ENCODE assay signal across 9 cellular contexts in the genomic region with DNA sequence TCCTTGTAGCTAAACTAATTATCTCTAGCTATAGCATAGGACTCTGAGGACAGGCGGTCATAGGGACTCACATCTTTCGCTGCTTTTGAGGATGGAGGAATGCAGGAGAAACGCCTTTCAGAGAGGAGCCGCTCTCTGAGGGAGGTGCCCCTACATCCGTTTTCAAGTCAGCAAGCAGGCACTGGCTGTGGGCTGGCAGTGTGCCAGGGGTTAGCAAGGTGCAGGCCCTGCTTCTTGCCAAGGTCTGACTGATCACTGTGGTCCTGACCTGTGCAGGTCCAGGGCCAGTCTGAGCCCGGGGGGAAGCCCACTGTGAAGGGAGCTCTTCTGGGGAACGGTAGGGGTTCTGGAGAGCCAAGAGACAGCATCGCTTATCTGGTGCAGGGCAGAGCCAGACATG.
DNase-seq lines count a peak whose midpoint lies in the region; ATAC-seq and TF ChIP-seq lines count a peak whose summit lies in the region.
"Had no signal": no experiment of that assay in that cellular context is flagged by ENCODE, and none has a peak within 500 bp of the region (broad histone marks: within the 10 kb centered on the region; RNA-seq: fewer than 3 reads in every experiment).

No MANE protein-coding gene starts in this region.

- peaks cover 45% of the 10 kb centered on the region for H3K4me1 ChIP-seq in OCI-LY7 (ENCODE audit: insufficient read depth, low read length, poor library complexity, severe bottlenecking)

- H3K9me2 ChIP-seq in OCI-LY7 (ENCODE audit: insufficient read depth, low read length), result no peaks in the 10 kb centered on the region

- CTCF ChIA-PET in OCI-LY7 (lab: Charles Lee; ENCODE audit: unreplicated experiment), result interaction anchor here (1.3 kb wide), 1 partner anchor 11 kb away, joined by 4 read pairs; no protein-coding TSS in a partner anchor

- H3K79me2 ChIP-seq in OCI-LY7 (ENCODE audit: insufficient read depth, low read depth, low read length), result no peaks in the 10 kb centered on the region
- H3K79me2 ChIP-seq: parathyroid adenoma had no signal

- no peak for TF ChIP-seq CTCF in OCI-LY7 (conservative IDR thresholded peaks at IDR 0.05; ENCODE audit: low read length)

- H3K4me3 ChIP-seq in OCI-LY7 (ENCODE audit: low read depth, low read length, poor library complexity, severe bottlenecking), result no peak overlapping the region

- no peak overlapping the region for H3K4me2 ChIP-seq in OCI-LY7 (ENCODE audit: low read length)

- POLR2A ChIA-PET in OCI-LY7 (lab: Charles Lee), result interaction anchor here (0.5 to 1.1 kb wide), 4 partner anchors 8 to 83 kb away, joined by 3 to 4 read pairs (median 4); no protein-coding TSS in a partner anchor

- H3K9me3 ChIP-seq in OCI-LY7 (ENCODE audit: low read length), result no peaks in the 10 kb centered on the region

- no TSS peak for BruUV-seq in OCI-LY7 (replicated peaks; lab: Mats Ljungman, UMichigan)

- no peak overlapping the region for H3K27ac ChIP-seq in OCI-LY7 (ENCODE audit: low read depth, low read length, poor library complexity, severe bottlenecking)
- H3K27ac ChIP-seq: parathyroid adenoma had no signal

- intact Hi-C loops in OCI-LY7 (cut with micrococcal nuclease; ENCODE audit: unreplicated experiment), result no loop called here
- intact Hi-C loops in left ventricle myocardium superior (cut with micrococcal nuclease), result no loop called here

- peak; percentile 33 for ATAC-seq in left ventricle myocardium superior
- ATAC-seq in GM18870 (IDR thresholded peaks at IDR 0.05; ENCODE audit: unreplicated experiment), result no peak
- no peak for ATAC-seq in HG03097 (IDR thresholded peaks at IDR 0.05; ENCODE audit: low FRiP score, unreplicated experiment)

- no peaks in the 10 kb centered on the region for H3K36me3 ChIP-seq in OCI-LY7 (ENCODE audit: insufficient read depth, low read length)

- H2AFZ ChIP-seq in OCI-LY7 (ENCODE audit: low read length), result 0 out of 2 replicates have a peak overlapping the region, but pooled peaks have one; percentile 5
- H2AFZ ChIP-seq: parathyroid adenoma had no signal

- H4K20me1 ChIP-seq in OCI-LY7 (ENCODE audit: insufficient read depth, low read length), result no peaks in the 10 kb centered on the region

- DNase-seq in OCI-LY7 (ENCODE audit: low spot score), result peak; percentile 28
- peak; percentile 83 for DNase-seq in activated CD8-positive, alpha-beta memory T cell treated with anti-CD3 and anti-CD28 coated beads, Interleukin-2, amount 50 U/mL, for 48 hours
- peak; percentile 72 for DNase-seq in left ventricle myocardium superior
- DNase-seq in stimulated activated CD8-positive, alpha-beta memory T cell treated with anti-CD3 and anti-CD28 coated beads, Interleukin-4, amount 100 ng/mL, for 48 hours, result peak; percentile 77
- no peak for DNase-seq in NCI-H2196 treated with DMSO at 0.1 percent for 48 hours (lab: John Stamatoyannopoulos, UW; ENCODE audit: unreplicated experiment)
- DNase-seq in putamen (ENCODE audit: low spot score), result no peak

Comparison
In these comparisons a context has a peak if more than half of its experiments do, and no peak if none do; other contexts are left out.
1. DNase-seq: peak in OCI-LY7 (single experiment), activated CD8-positive, alpha-beta memory T cell treated with anti-CD3 and anti-CD28 coated beads, Interleukin-2, amount 50 U/mL, for 48 hours (single experiment), left ventricle myocardium superior (single experiment) and stimulated activated CD8-positive, alpha-beta memory T cell treated with anti-CD3 and anti-CD28 coated beads, Interleukin-4, amount 100 ng/mL, for 48 hours (single experiment); none in NCI-H2196 treated with DMSO at 0.1 percent for 48 hours (single experiment) and putamen (single experiment).